Comparison of ENCODE assay signal across 1 cellular context in the genomic region with DNA sequence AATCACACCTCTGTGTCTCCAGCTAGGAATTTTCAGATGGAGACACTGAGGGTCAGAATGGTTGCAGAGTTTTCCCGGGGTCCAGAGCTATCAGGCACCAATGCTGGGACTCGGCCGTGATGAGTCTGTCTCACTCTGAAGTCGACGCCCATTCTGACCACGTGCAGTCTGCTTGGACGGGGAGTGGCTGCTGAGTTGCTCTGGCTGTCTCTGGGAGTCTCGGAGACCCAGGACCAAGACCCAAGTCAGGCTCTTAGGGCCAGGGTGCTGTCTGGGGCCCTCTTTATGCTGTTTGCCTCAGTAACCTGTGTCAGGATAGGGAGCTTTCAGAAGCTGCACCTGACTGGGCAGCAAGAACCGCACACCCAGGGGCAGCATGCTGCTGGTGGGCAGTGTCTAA.
A peak's percentile ranks its signal among the peaks of the same experiment; 100 is the strongest.
TF ChIP-seq lines count a peak whose summit lies in the region.

No MANE protein-coding gene starts in this region.

TF ChIP-seq in H1, 55 proteins besides CTCF, POLR2A, EP300 and RAD21:
- TF ChIP-seq, protein P1, sequence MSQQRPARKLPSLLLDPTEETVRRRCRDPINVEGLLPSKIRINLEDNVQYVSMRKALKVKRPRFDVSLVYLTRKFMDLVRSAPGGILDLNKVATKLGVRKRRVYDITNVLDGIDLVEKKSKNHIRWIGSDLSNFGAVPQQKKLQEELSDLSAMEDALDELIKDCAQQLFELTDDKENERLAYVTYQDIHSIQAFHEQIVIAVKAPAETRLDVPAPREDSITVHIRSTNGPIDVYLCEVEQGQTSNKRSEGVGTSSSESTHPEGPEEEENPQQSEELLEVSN (IDR thresholded peaks at IDR 0.05) = peak; percentile 23; the same call in 1 of the 2 replicates
- no peak for TF ChIP-seq JUN (IDR thresholded peaks at IDR 0.05; ENCODE audit: low read depth, low read length)
TF ChIP-seq in H1: peak in this region for 1.
